ENCODE assay signal across 6 cellular contexts in the genomic region with DNA sequence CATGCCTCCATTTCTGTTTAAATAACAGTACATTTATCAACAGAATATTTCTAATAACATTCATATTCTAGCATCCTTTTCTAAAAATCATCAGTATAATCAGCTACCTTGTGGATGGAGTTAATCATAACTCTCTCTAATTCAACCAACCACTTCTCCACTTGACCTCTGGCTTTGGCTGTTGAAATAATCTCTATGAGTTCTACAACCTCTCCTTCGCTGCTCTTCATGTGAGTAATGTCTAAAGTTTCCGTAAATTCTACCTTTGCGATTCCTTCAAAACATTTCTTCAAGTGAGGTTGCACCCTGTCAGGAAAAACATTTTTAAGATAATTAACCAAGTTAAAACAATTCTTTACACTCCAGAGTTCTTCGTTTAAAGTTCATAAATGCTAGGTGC.
"Had no signal": no experiment of that assay in that cellular context is flagged by ENCODE, and none has a peak within 500 bp of the region (broad histone marks: within the 10 kb centered on the region; RNA-seq: fewer than 3 reads in every experiment).

No MANE protein-coding gene starts in this region.

- ATAC-seq: K562 had no signal

- H3K9ac ChIP-seq: GM23248 had no signal

- H3K4me3 ChIP-seq: GM23248, HAP-1, K562 had no signal

- DNase-seq: GOT3, H7, IMR-90 had no signal

- H3K27ac ChIP-seq: GM23248 had no signal

- H3K9me3 ChIP-seq: HAP-1 had no signal

- H3K4me1 ChIP-seq: HAP-1 had no signal

- H2AFZ ChIP-seq: GM23248 had no signal

- H3K36me3 ChIP-seq: HAP-1 had no signal
